18 cellular contexts compared by ENCODE assay signal in the genomic region with DNA sequence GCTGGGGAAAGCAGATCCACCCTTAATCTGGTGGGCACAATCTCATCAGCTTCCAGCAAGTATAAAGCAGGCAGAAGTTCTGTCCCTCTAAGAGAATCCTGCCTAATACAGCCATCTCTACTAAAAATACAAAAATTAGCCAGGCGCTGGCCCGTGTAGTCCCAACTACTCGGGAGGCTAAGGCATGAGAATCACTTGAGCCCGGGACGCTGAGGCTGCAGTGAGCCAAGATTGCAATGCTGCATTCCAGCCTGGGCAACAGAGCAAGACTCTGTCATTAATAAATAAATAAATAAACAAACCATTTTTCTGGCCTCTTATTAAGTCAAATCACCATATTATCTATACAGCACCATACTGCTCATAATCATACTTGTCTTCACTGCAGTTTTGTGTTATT.
"Had no signal": no experiment of that assay in that cellular context is flagged by ENCODE, and none has a peak within 500 bp of the region (broad histone marks: within the 10 kb centered on the region; RNA-seq: fewer than 3 reads in every experiment).

No MANE protein-coding gene starts in this region.

- H3K9me3 Mint-ChIP-seq: activated CD4-positive, alpha-beta memory T cell treated with anti-CD3 and anti-CD28 coated beads, Interleukin-2, amount 10 ng/mL, durations not matched to agents 7 days and 5 days; activated T-helper 1 cell treated with anti-CD3 and anti-CD28 coated beads, Interleukin-12 subunit alpha, Interleukin-12 subunit beta, Interleukin-2, Interleukin-4 antibody, amounts not matched to agents 30 ng/mL and 10 ng/mL and 1 ng/mL, durations not matched to agents 14 hours and 24 hours and 36 hours; brain; endodermal cell; neural progenitor cell had no signal

- H3K36me3 Mint-ChIP-seq: brain, neural progenitor cell had no signal

- H3K4me2 ChIP-seq: neural progenitor cell had no signal

- H3K27me3 ChIP-seq: heart right ventricle, neural progenitor cell, ovary, stomach, vagina had no signal

- H3K27me3 Mint-ChIP-seq: activated CD4-positive, alpha-beta memory T cell treated with anti-CD3 and anti-CD28 coated beads, Interleukin-2, amount 10 ng/mL, durations not matched to agents 7 days and 5 days; brain had no signal

- DNase-seq: activated CD4-positive, alpha-beta memory T cell treated with anti-CD3 and anti-CD28 coated beads, Interleukin-2, amount 10 ng/mL, durations not matched to agents 7 days and 5 days; activated CD4-positive, alpha-beta T cell treated with anti-CD3 and anti-CD28 coated beads for 1 hour; activated CD8-positive, alpha-beta memory T cell treated with anti-CD3 and anti-CD28 coated beads, Interleukin-2, amount 50 U/mL, for 4 hours; activated naive CD4-positive, alpha-beta T cell treated with Interleukin-2 at 50 U/mL for 16 hours; cerebellar nuclear complex; endodermal cell; foreskin melanocyte; heart right ventricle; ovary; stimulated activated CD4-positive, alpha-beta T cell treated with anti-CD3 and anti-CD28 coated beads, Interleukin-15, amount 100 ng/mL, for 24 hours; stimulated activated CD4-positive, alpha-beta T cell treated with anti-CD3 and anti-CD28 coated beads, Interleukin-4, amount 100 ng/mL, for 24 hours; stomach; SW 1271 had no signal

- H3K9ac ChIP-seq: neural progenitor cell had no signal

- H3K4me3 Mint-ChIP-seq: activated CD4-positive, alpha-beta memory T cell treated with anti-CD3 and anti-CD28 coated beads, Interleukin-2, amount 10 ng/mL, durations not matched to agents 7 days and 5 days; activated T-helper 1 cell treated with anti-CD3 and anti-CD28 coated beads, Interleukin-12 subunit alpha, Interleukin-12 subunit beta, Interleukin-2, Interleukin-4 antibody, amounts not matched to agents 30 ng/mL and 10 ng/mL and 1 ng/mL, durations not matched to agents 14 hours and 24 hours and 36 hours; brain; endodermal cell; neural progenitor cell had no signal

- ATAC-seq: left lobe of liver had no signal

- H2AFZ ChIP-seq: neural progenitor cell had no signal

- H3K27ac Mint-ChIP-seq: activated CD4-positive, alpha-beta memory T cell treated with anti-CD3 and anti-CD28 coated beads, Interleukin-2, amount 10 ng/mL, durations not matched to agents 7 days and 5 days; activated T-helper 1 cell treated with anti-CD3 and anti-CD28 coated beads, Interleukin-12 subunit alpha, Interleukin-12 subunit beta, Interleukin-2, Interleukin-4 antibody, amounts not matched to agents 30 ng/mL and 10 ng/mL and 1 ng/mL, durations not matched to agents 14 hours and 24 hours and 36 hours had no signal

- H3K4me3 ChIP-seq: heart right ventricle, neural progenitor cell, ovary, stomach, vagina had no signal

- H3K27ac ChIP-seq: heart right ventricle, neural progenitor cell, ovary, stomach, vagina had no signal

- H3K9me3 ChIP-seq: heart right ventricle, ovary, stomach, vagina had no signal

- H3K36me3 ChIP-seq: heart right ventricle, neural progenitor cell, ovary, stomach, vagina had no signal
